Comparison of ENCODE assay signal across 16 cellular contexts in the genomic region with DNA sequence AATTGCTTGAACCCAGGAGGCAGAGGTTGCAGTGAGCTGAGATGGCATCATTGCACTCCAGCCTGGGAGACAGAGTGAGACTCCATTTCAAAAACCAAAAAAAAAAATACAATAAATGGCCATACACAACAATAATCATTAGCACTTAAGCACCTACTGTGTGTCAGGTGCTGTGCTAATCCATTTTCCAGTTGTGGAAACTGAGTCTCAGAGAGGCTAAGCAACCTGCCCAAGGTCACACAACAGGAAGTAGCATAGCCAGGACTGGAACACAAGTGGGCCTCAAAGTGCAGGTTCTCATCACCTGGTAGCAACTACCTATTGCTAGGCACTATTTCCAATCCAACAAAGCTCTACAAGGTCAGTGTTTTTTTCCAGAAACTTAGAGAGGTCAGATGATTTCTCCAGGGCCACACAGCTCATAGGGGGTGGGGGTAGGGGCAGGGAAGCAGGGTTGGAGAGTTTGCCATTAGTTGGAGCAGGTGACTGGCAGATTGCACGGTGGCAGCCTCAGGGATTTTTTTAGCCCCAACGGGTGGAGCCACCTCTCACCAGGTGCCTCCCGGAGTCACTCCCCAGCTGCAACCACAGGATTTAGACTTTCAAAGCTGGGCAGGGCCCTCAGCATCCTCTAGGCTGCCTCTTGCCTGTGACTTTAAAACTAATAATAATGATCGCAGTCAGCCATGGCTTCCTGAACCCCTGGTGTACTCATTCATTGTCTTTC. TPM values are rescaled to one million over a fixed set of nuclear protein-coding genes. Genes with fewer than 3 reads are reported as not detected.
A peak's percentile ranks its signal among the peaks of the same experiment; 100 is the strongest.
DNase-seq lines count a peak whose midpoint lies in the region; ATAC-seq and FAIRE-seq lines count a peak whose summit lies in the region.
"Had no signal": no experiment of that assay in that cellular context is flagged by ENCODE, and none has a peak within 500 bp of the region (broad histone marks: within the 10 kb centered on the region; RNA-seq: fewer than 3 reads in every experiment).

No MANE protein-coding gene starts in this region.

- peak overlapping the region; percentile 95 for H3K27ac Mint-ChIP-seq in T-helper 17 cell
- H3K27ac Mint-ChIP-seq in memory B cell = peak overlapping the region; percentile 92

- peak; percentile 33 for DNase-seq in DMS153 (lab: John Stamatoyannopoulos, UW)
- DNase-seq in DMS153 treated with DMSO at 0.1 percent for 48 hours (lab: John Stamatoyannopoulos, UW; ENCODE audit: unreplicated experiment) = no peak
- peak in 2 of 3 donors; percentile 24 to 25 for DNase-seq in T-helper 17 cell
- peak in 1 of 2 donors; percentile 54 for DNase-seq in memory B cell (ENCODE audit: low spot score in 2 of 2)
- no peak for DNase-seq in urothelium cell line (ENCODE audit: low spot score)
- DNase-seq in NCI-H1436 treated with DMSO at 0.1 percent for 48 hours (lab: John Stamatoyannopoulos, UW) = no peak
- DNase-seq: amygdala; effector memory CD8-positive, alpha-beta T cell; EL; NCI-H2029; occipital lobe; stimulated activated CD4-positive, alpha-beta T cell treated with anti-CD3 and anti-CD28 coated beads, Interleukin-15, amount 100 ng/mL, for 24 hours had no signal

- H3K9me3 ChIP-seq in KOPT-K1 (ENCODE audit: insufficient read depth, low read length, poor library complexity, severe bottlenecking) = no peaks in the 10 kb centered on the region
- H3K9me3 ChIP-seq in T-helper 17 cell (ENCODE audit: control insufficient read depth, low read length, poor library complexity, severe bottlenecking) = no peaks in the 10 kb centered on the region

- no peak for FAIRE-seq in urothelium cell line (lab: Jason Lieb, UNC)

- peaks cover 67% of the 10 kb centered on the region for H3K4me1 Mint-ChIP-seq in T-helper 17 cell
- peaks cover 67% of the 10 kb centered on the region for H3K4me1 Mint-ChIP-seq in memory B cell

- H3K36me3 ChIP-seq in KOPT-K1 (ENCODE audit: insufficient read depth, low read length) = no peaks in the 10 kb centered on the region

- peak overlapping the region; percentile 78 for H3K4me3 Mint-ChIP-seq in T-helper 17 cell
- peak overlapping the region; percentile 58 for H3K4me3 Mint-ChIP-seq in memory B cell

- no peaks in the 10 kb centered on the region for H3K9me3 Mint-ChIP-seq in memory B cell
- H3K9me3 Mint-ChIP-seq: effector memory CD8-positive, alpha-beta T cell had no signal

- no peaks in the 10 kb centered on the region for H3K27me3 Mint-ChIP-seq in T-helper 17 cell
- H3K27me3 Mint-ChIP-seq in memory B cell = no peaks in the 10 kb centered on the region
- H3K27me3 Mint-ChIP-seq: effector memory CD8-positive, alpha-beta T cell had no signal

- H3K27ac ChIP-seq in KOPT-K1 (ENCODE audit: low read depth, low read length, poor library complexity, severe bottlenecking) = peak overlapping the region; percentile 90
- H3K27ac ChIP-seq: 22Rv1 had no signal

- ATAC-seq in T-helper 17 cell (peak; percentile 84), memory B cell (ENCODE audit: low read depth) (peak; percentile 85), GM21515 (IDR thresholded peaks at IDR 0.05; ENCODE audit: unreplicated experiment) (no peak)
- ATAC-seq: effector memory CD8-positive, alpha-beta T cell; Right ventricle myocardium inferior had no signal

- H3K36me3 Mint-ChIP-seq in T-helper 17 cell (ENCODE audit: low read depth) = no peaks in the 10 kb centered on the region
- no peaks in the 10 kb centered on the region for H3K36me3 Mint-ChIP-seq in memory B cell

RNA-seq across cellular contexts. Expression of a gene that starts 52.5 kb away (rescaled TPM):
- total RNA-seq in T-helper 17 cell = 10 to 100 TPM in 1 of 2 donors, 1 to 10 TPM in 1; 8.6 to 10.7 TPM

Comparison
In these comparisons a context has a peak if more than half of its experiments do, and no peak if none do; other contexts are left out.
1. DNase-seq: peak in DMS153 (single experiment) and T-helper 17 cell (2 of 3); none in DMS153 treated with DMSO at 0.1 percent for 48 hours (single experiment), urothelium cell line (single experiment) and NCI-H1436 treated with DMSO at 0.1 percent for 48 hours (single experiment).